Comparison of ENCODE assay signal across 29 cellular contexts in genomic region chr7:24334012-24334411, GRCh38. TPM values are rescaled to one million over a fixed set of nuclear protein-coding genes. Genes with fewer than 3 reads are reported as not detected.
"Had no signal": no experiment of that assay in that cellular context is flagged by ENCODE, and none has a peak within 500 bp of the region (broad histone marks: within the 10 kb centered on the region; RNA-seq: fewer than 3 reads in every experiment).

No MANE protein-coding gene starts in this region.

- FAIRE-seq: bronchial epithelial cell, RCC 7860 had no signal

- ATAC-seq: activated CD8-positive, alpha-beta memory T cell treated with anti-CD3 and anti-CD28 coated beads, Interleukin-2, amount 10 ng/mL, durations not matched to agents 7 days and 5 days; activated naive CD8-positive, alpha-beta T cell treated with anti-CD3 and anti-CD28 coated beads, Interleukin-2, amount 50 U/mL, for 24 hours had no signal

- DNase-seq: activated CD4-positive, alpha-beta memory T cell treated with anti-CD3 and anti-CD28 coated beads, Interleukin-2, amount 10 ng/mL, durations not matched to agents 7 days and 5 days; activated CD4-positive, alpha-beta T cell treated with anti-CD3 and anti-CD28 coated beads for 1 hour; activated CD4-positive, alpha-beta T cell treated with anti-CD3 and anti-CD28 coated beads for 48 hours; activated CD4-positive, CD25-positive, alpha-beta regulatory T cell; activated CD8-positive, alpha-beta memory T cell treated with anti-CD3 and anti-CD28 coated beads for 24 hours; activated CD8-positive, alpha-beta memory T cell treated with anti-CD3 and anti-CD28 coated beads, Interleukin-2, amount 10 ng/mL, durations not matched to agents 7 days and 5 days; activated CD8-positive, alpha-beta memory T cell treated with anti-CD3 and anti-CD28 coated beads, Interleukin-2, amount 50 U/mL, for 48 hours; activated effector memory CD4-positive, alpha-beta T cell treated with Interleukin-2 at 50 U/mL for 16 hours; activated naive CD4-positive, alpha-beta T cell treated with anti-CD3 and anti-CD28 coated beads, Interleukin-2, amount 10 ng/mL, durations not matched to agents 7 days and 5 days; activated naive CD8-positive, alpha-beta T cell treated with anti-CD3 and anti-CD28 coated beads, Interleukin-2, amount 50 U/mL, for 24 hours; activated T-cell treated with anti-CD3 and anti-CD28 coated beads, Interleukin-2, amount 50 U/mL, for 48 hours; anterior cingulate cortex; caudate nucleus; cerebellar nuclear complex; NCI-H1105; NCI-H1417 treated with DMSO at 0.1 percent for 48 hours; NCI-H1930; NCI-H2081 treated with DMSO at 0.1 percent for 48 hours; NCI-H510A; NCI-H526; PC-9; Right ventricle myocardium superior; T1000; WERI-Rb-1 had no signal

RNA-seq across cellular contexts. Expression of gene NPY, which starts 50.0 kb away (rescaled TPM):
- total RNA-seq: activated CD4-positive, alpha-beta memory T cell treated with anti-CD3 and anti-CD28 coated beads, Interleukin-2, amount 10 ng/mL, durations not matched to agents 7 days and 5 days; activated CD8-positive, alpha-beta memory T cell treated with anti-CD3 and anti-CD28 coated beads, Interleukin-2, amount 10 ng/mL, durations not matched to agents 7 days and 5 days; bronchial epithelial cell; M059J; PC-9; Right ventricle myocardium superior; T-helper 1 cell treated with Interleukin-12 subunit alpha and Interleukin-12 subunit beta and Interleukin-4 antibody, amounts not matched to agents 30 ng/mL and 1 ng/mL, for 36 hours; T-helper 2 cell treated with Interferon-gamma antibody and Interleukin-4, amounts not matched to agents 100 ng/mL and 5 ng/mL, for 36 hours had no signal
